Comparison of ENCODE assay signal across 20 cellular contexts in the genomic region with DNA sequence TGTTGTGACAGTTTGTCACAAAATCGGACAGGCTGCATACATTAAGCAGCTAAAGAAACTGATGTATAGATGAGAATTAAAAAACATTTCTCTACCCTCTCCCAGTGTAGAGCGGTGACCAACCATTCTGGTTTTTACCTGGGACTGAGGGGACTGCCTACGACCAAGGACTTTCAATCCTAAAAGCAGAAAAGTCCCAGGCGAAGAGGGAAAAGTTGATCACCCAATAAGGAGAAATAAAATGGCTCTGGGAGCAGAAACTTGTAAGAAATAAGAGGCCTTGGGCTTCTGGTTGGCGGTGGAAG. TPM values are rescaled to one million over a fixed set of nuclear protein-coding genes. Genes with fewer than 3 reads are reported as not detected.
DNase-seq lines count a peak whose midpoint lies in the region; ATAC-seq and TF ChIP-seq lines count a peak whose summit lies in the region.
"Had no signal": no experiment of that assay in that cellular context is flagged by ENCODE, and none has a peak within 500 bp of the region (broad histone marks: within the 10 kb centered on the region; RNA-seq: fewer than 3 reads in every experiment).

No MANE protein-coding gene starts in this region.

- no peaks in the 10 kb centered on the region for H3K79me2 ChIP-seq in HCT116 (ENCODE audit: insufficient read depth, low read length)

- no peak overlapping the region for H3K9ac ChIP-seq in HCT116 (ENCODE audit: low read length)
- H3K9ac ChIP-seq: GM23248 had no signal

- no peaks in the 10 kb centered on the region for H4K20me1 ChIP-seq in HCT116 (ENCODE audit: insufficient read depth)

- ATAC-seq in HCT116 (no peak), GM18858 (IDR thresholded peaks at IDR 0.05; ENCODE audit: unreplicated experiment) (no peak)
- ATAC-seq: activated T-cell treated with anti-CD3 and anti-CD28 coated beads, Interleukin-2, amount 50 U/mL, for 4 hours had no signal

- no peaks in the 10 kb centered on the region for H3K36me3 ChIP-seq in HCT116 (ENCODE audit: control insufficient read depth in 1 of 2, insufficient read depth in 2 of 2, low read length in 2 of 2)
- H3K36me3 ChIP-seq: BE2C, sigmoid colon, SJSA1, tibial artery had no signal

- H2AFZ ChIP-seq in HCT116 (ENCODE audit: low read depth, low read length, poor library complexity, severe bottlenecking): peak overlapping the region; percentile 42

- no peak overlapping the region for H3K4me3 ChIP-seq in HCT116 (replicated peaks in 1 of 2; ENCODE audit: low read depth in 1 of 2, low read length in 2 of 2)
- H3K4me3 ChIP-seq: lung, psoas muscle, sigmoid colon, SJSA1, tibial artery had no signal

- TF ChIP-seq POLR2A in HCT116 (IDR thresholded peaks at IDR 0.05; ENCODE audit: borderline replicate concordance, extremely low read depth, insufficient read depth, insufficient read length): no peak

- H3K9me2 ChIP-seq in HCT116 (ENCODE audit: insufficient read depth): no peaks in the 10 kb centered on the region

- POLR2A ChIA-PET in HCT116 (lab: Charles Lee) (no interaction called here), RWPE1 (lab: Yijun Ruan, JAX; ENCODE audit: low non-redundant PET) (no interaction called here)
- POLR2A ChIA-PET in activated CD4-positive, alpha-beta memory T cell treated with anti-CD3 and anti-CD28 coated beads for 36 hours (lab: Charles Lee): no interaction called here

- TF ChIP-seq CTCF in C4-2B (conservative IDR thresholded peaks at IDR 0.05): peak; percentile 66
- no peak for TF ChIP-seq CTCF in HCT116 (IDR thresholded peaks at IDR 0.05 in 2 of 3, conservative IDR thresholded peaks at IDR 0.05 in 1 of 3; ENCODE audit: borderline replicate concordance in 1 of 3, insufficient read depth in 1 of 3, low read depth in 2 of 3, low read length in 2 of 3)
- TF ChIP-seq CTCF in RWPE1 (conservative IDR thresholded peaks at IDR 0.05; ENCODE audit: low read depth): peak; percentile 40; the same call in 1 of the 2 replicates
- peak; percentile 51 for TF ChIP-seq CTCF in glutamatergic neuron (IDR thresholded peaks at IDR 0.05; ENCODE audit: partially characterized antibody, unreplicated experiment)

- no peaks in the 10 kb centered on the region for H3K27me3 ChIP-seq in HCT116 (ENCODE audit: insufficient read depth, low read length)
- H3K27me3 ChIP-seq: BE2C, sigmoid colon had no signal

- no peak for TF ChIP-seq RAD21 in HCT116 (IDR thresholded peaks at IDR 0.05; ENCODE audit: low read depth)

- H3K27ac ChIP-seq in C4-2B (no peak overlapping the region), HCT116 (ENCODE audit: low read depth, low read length) (no peak overlapping the region), RWPE1 (no peak overlapping the region)
- H3K27ac ChIP-seq: psoas muscle, sigmoid colon, SJSA1, tibial artery had no signal

- CTCF ChIA-PET in HCT116 (lab: Charles Lee): interaction anchor here (0.6 to 1.5 kb wide), 2 partner anchors 8 to 26 kb away, joined by 3 to 5 read pairs; no protein-coding TSS in a partner anchor
- CTCF ChIA-PET in RWPE1 (lab: Yijun Ruan, JAX): interaction anchor here (0.8 to 1.5 kb wide), 2 partner anchors 26 to 1005 kb away, joined by 5 read pairs; no protein-coding TSS in a partner anchor
- CTCF ChIA-PET in activated CD4-positive, alpha-beta memory T cell treated with anti-CD3 and anti-CD28 coated beads for 36 hours (lab: Charles Lee): interaction anchor here (0.8 to 4.9 kb wide), 12 partner anchors 8 to 596 kb away, joined by 3 to 57 read pairs (median 6); no protein-coding TSS in a partner anchor

- intact Hi-C loops in HCT116 (cut with micrococcal nuclease): loop anchor here (1.0 to 2.0 kb wide), 3 partner anchors 25 to 1157 kb away; no protein-coding TSS in a partner anchor
- intact Hi-C loops in activated CD4-positive, alpha-beta memory T cell treated with anti-CD3 and anti-CD28 coated beads for 36 hours (cut with micrococcal nuclease): loop anchor here (1.0 kb wide), 2 partner anchors 25 to 193 kb away; no protein-coding TSS in a partner anchor

- no peaks in the 10 kb centered on the region for H3K9me3 ChIP-seq in HCT116 (ENCODE audit: control insufficient read depth in 1 of 2, insufficient read depth in 1 of 2, low read depth in 1 of 2, low read length in 2 of 2)
- H3K9me3 ChIP-seq: BE2C, psoas muscle, sigmoid colon, SJSA1, tibial artery had no signal

- no peak overlapping the region for H3K4me3 Mint-ChIP-seq in glutamatergic neuron (ENCODE audit: unreplicated experiment)
- no peak overlapping the region for H3K4me3 Mint-ChIP-seq in activated CD4-positive, alpha-beta memory T cell treated with anti-CD3 and anti-CD28 coated beads for 36 hours
- H3K4me3 Mint-ChIP-seq: activated B cell treated with CpG ODN at 0.5 μM for 24 hours; activated CD4-positive, alpha-beta T cell treated with anti-CD3 and anti-CD28 coated beads, Interleukin-2, amount 10 ng/mL, durations not matched to agents 7 days and 5 days; activated CD8-positive, alpha-beta memory T cell treated with anti-CD3 and anti-CD28 coated beads, Interleukin-2, amount 10 ng/mL, durations not matched to agents 7 days and 5 days; activated T-cell treated with anti-CD3 and anti-CD28 coated beads, Interleukin-2, amount 50 U/mL, for 4 hours; natural killer cell had no signal

- peaks cover 4% of the 10 kb centered on the region for H3K9me3 Mint-ChIP-seq in glutamatergic neuron (ENCODE audit: unreplicated experiment)
- H3K9me3 Mint-ChIP-seq in activated CD4-positive, alpha-beta memory T cell treated with anti-CD3 and anti-CD28 coated beads for 36 hours: no peaks in the 10 kb centered on the region
- H3K9me3 Mint-ChIP-seq: activated B cell treated with CpG ODN at 0.5 μM for 24 hours; activated CD4-positive, alpha-beta T cell treated with anti-CD3 and anti-CD28 coated beads, Interleukin-2, amount 10 ng/mL, durations not matched to agents 7 days and 5 days; activated T-cell treated with anti-CD3 and anti-CD28 coated beads, Interleukin-2, amount 50 U/mL, for 4 hours; natural killer cell had no signal

- H3K4me1 ChIP-seq in HCT116 (ENCODE audit: control insufficient read depth in 1 of 2, insufficient read depth in 2 of 2, low read length in 2 of 2): peaks cover 0 to 10% of the 10 kb centered on the region in 2 experiments; a peak in 3 of 4 replicates
- H3K4me1 ChIP-seq: BE2C, psoas muscle had no signal

- peaks cover 3% of the 10 kb centered on the region for H3K4me1 Mint-ChIP-seq in glutamatergic neuron (ENCODE audit: low read depth, unreplicated experiment)
- peaks cover 4% of the 10 kb centered on the region for H3K4me1 Mint-ChIP-seq in activated CD4-positive, alpha-beta memory T cell treated with anti-CD3 and anti-CD28 coated beads for 36 hours (ENCODE audit: low read depth)

- no peaks in the 10 kb centered on the region for H3K36me3 Mint-ChIP-seq in glutamatergic neuron (ENCODE audit: unreplicated experiment)
- H3K36me3 Mint-ChIP-seq in activated CD4-positive, alpha-beta memory T cell treated with anti-CD3 and anti-CD28 coated beads for 36 hours: no peaks in the 10 kb centered on the region
- H3K36me3 Mint-ChIP-seq: activated CD8-positive, alpha-beta memory T cell treated with anti-CD3 and anti-CD28 coated beads, Interleukin-2, amount 10 ng/mL, durations not matched to agents 7 days and 5 days; natural killer cell had no signal

- no TSS peak for BruUV-seq in HCT116 (replicated peaks; lab: Mats Ljungman, UMichigan)

- H3K4me2 ChIP-seq in HCT116 (ENCODE audit: low read length): peak overlapping the region; percentile 12; the same call in 1 of the 2 replicates

- DNase-seq in HCT116 (ENCODE audit: low read depth, low spot score) (no peak), RWPE1 (ENCODE audit: low spot score) (no peak), glutamatergic neuron (no peak), ecto neural progenitor cell (ENCODE audit: low spot score) (no peak), hepatic stellate cell (ENCODE audit: low spot score) (no peak)
- DNase-seq in activated CD4-positive, alpha-beta memory T cell treated with anti-CD3 and anti-CD28 coated beads for 36 hours: no peak
- DNase-seq: activated B cell treated with CpG ODN at 0.5 μM for 24 hours had no signal

- H3K27ac Mint-ChIP-seq in glutamatergic neuron (ENCODE audit: unreplicated experiment): no peak overlapping the region
- no peak overlapping the region for H3K27ac Mint-ChIP-seq in activated CD4-positive, alpha-beta memory T cell treated with anti-CD3 and anti-CD28 coated beads for 36 hours
- H3K27ac Mint-ChIP-seq: activated B cell treated with CpG ODN at 0.5 μM for 24 hours; activated CD4-positive, alpha-beta T cell treated with anti-CD3 and anti-CD28 coated beads, Interleukin-2, amount 10 ng/mL, durations not matched to agents 7 days and 5 days; activated CD8-positive, alpha-beta memory T cell treated with anti-CD3 and anti-CD28 coated beads, Interleukin-2, amount 10 ng/mL, durations not matched to agents 7 days and 5 days; natural killer cell had no signal

- RAD21 ChIA-PET in HCT116 (lab: Charles Lee; ENCODE audit: low non-redundant PET in 1 of 2, low total read pairs in 2 of 2, uncharacterized antibody in 2 of 2, unreplicated experiment in 2 of 2): no interaction called here

- peaks cover 1% of the 10 kb centered on the region for H3K27me3 Mint-ChIP-seq in glutamatergic neuron (ENCODE audit: unreplicated experiment)
- peaks cover 2% of the 10 kb centered on the region for H3K27me3 Mint-ChIP-seq in activated CD4-positive, alpha-beta memory T cell treated with anti-CD3 and anti-CD28 coated beads for 36 hours
- H3K27me3 Mint-ChIP-seq: activated CD4-positive, alpha-beta T cell treated with anti-CD3 and anti-CD28 coated beads, Interleukin-2, amount 10 ng/mL, durations not matched to agents 7 days and 5 days had no signal

TF ChIP-seq in HCT116, 20 proteins besides CTCF, POLR2A, EP300 and RAD21 (continues in another document):
- TF ChIP-seq, protein P1, sequence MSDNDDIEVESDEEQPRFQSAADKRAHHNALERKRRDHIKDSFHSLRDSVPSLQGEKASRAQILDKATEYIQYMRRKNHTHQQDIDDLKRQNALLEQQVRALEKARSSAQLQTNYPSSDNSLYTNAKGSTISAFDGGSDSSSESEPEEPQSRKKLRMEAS (IDR thresholded peaks at IDR 0.05): no peak
- TF ChIP-seq EGR1 (IDR thresholded peaks at IDR 0.05; ENCODE audit: low read depth) (no peak), TCF7L2 (IDR thresholded peaks at IDR 0.05; ENCODE audit: borderline replicate concordance, extremely low read depth, insufficient read depth, insufficient read length) (no peak), JUND (IDR thresholded peaks at IDR 0.05) (no peak), YY1 (IDR thresholded peaks at IDR 0.05; ENCODE audit: extremely low read depth, insufficient replicate concordance, low read depth, low read length) (no peak), EZH2 (IDR thresholded peaks at IDR 0.05) (no peak), EZH2phosphoT487 (IDR thresholded peaks at IDR 0.05; ENCODE audit: borderline replicate concordance) (no peak), SIN3A (IDR thresholded peaks at IDR 0.05; ENCODE audit: low read depth) (no peak)

RNA-seq across cellular contexts. Expression of a gene that starts 30.9 kb away (rescaled TPM):
- total RNA-seq in HCT116 (2021; ENCODE audit: unreplicated experiment) (27.1 TPM), glutamatergic neuron (ENCODE audit: unreplicated experiment) (71.5 TPM)
- 27.9 and 45.9 TPM in 2 replicates for polyA plus RNA-seq in HCT116 (2012)
- 10 to 100 TPM; 43.3 to 43.4 TPM for total RNA-seq in activated CD4-positive, alpha-beta memory T cell treated with anti-CD3 and anti-CD28 coated beads for 36 hours

Comparison
In these comparisons a context has a peak if more than half of its experiments do, and no peak if none do; other contexts are left out.
1. CTCF ChIP-seq: peak in C4-2B (single experiment), RWPE1 (single experiment) and glutamatergic neuron (single experiment); none in HCT116 (0 of 3).